1 cellular context compared by ENCODE assay signal in the genomic region with DNA sequence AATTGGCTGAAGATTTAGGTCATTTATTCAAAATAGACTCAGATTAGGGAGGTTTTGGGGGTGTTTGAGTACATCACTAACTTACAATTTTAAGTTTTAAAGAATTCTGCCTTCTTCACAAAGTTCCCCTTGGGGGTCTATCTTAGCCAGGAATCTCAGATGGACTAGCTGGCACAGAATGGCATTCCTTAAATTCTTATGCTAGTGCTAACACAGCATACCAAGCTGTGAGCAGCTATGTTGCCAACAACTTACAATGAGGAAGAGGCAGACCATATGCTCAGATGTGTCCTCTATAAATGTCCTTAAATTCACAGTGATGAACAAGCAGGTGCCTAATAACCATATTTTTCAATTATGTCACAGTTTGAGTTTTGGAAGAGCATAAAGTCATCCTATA.
TF ChIP-seq lines count a peak whose summit lies in the region.

No MANE protein-coding gene starts in this region.

TF ChIP-seq in GM23338, 12 proteins besides CTCF, POLR2A, EP300 and RAD21:
- TF ChIP-seq, protein P1, sequence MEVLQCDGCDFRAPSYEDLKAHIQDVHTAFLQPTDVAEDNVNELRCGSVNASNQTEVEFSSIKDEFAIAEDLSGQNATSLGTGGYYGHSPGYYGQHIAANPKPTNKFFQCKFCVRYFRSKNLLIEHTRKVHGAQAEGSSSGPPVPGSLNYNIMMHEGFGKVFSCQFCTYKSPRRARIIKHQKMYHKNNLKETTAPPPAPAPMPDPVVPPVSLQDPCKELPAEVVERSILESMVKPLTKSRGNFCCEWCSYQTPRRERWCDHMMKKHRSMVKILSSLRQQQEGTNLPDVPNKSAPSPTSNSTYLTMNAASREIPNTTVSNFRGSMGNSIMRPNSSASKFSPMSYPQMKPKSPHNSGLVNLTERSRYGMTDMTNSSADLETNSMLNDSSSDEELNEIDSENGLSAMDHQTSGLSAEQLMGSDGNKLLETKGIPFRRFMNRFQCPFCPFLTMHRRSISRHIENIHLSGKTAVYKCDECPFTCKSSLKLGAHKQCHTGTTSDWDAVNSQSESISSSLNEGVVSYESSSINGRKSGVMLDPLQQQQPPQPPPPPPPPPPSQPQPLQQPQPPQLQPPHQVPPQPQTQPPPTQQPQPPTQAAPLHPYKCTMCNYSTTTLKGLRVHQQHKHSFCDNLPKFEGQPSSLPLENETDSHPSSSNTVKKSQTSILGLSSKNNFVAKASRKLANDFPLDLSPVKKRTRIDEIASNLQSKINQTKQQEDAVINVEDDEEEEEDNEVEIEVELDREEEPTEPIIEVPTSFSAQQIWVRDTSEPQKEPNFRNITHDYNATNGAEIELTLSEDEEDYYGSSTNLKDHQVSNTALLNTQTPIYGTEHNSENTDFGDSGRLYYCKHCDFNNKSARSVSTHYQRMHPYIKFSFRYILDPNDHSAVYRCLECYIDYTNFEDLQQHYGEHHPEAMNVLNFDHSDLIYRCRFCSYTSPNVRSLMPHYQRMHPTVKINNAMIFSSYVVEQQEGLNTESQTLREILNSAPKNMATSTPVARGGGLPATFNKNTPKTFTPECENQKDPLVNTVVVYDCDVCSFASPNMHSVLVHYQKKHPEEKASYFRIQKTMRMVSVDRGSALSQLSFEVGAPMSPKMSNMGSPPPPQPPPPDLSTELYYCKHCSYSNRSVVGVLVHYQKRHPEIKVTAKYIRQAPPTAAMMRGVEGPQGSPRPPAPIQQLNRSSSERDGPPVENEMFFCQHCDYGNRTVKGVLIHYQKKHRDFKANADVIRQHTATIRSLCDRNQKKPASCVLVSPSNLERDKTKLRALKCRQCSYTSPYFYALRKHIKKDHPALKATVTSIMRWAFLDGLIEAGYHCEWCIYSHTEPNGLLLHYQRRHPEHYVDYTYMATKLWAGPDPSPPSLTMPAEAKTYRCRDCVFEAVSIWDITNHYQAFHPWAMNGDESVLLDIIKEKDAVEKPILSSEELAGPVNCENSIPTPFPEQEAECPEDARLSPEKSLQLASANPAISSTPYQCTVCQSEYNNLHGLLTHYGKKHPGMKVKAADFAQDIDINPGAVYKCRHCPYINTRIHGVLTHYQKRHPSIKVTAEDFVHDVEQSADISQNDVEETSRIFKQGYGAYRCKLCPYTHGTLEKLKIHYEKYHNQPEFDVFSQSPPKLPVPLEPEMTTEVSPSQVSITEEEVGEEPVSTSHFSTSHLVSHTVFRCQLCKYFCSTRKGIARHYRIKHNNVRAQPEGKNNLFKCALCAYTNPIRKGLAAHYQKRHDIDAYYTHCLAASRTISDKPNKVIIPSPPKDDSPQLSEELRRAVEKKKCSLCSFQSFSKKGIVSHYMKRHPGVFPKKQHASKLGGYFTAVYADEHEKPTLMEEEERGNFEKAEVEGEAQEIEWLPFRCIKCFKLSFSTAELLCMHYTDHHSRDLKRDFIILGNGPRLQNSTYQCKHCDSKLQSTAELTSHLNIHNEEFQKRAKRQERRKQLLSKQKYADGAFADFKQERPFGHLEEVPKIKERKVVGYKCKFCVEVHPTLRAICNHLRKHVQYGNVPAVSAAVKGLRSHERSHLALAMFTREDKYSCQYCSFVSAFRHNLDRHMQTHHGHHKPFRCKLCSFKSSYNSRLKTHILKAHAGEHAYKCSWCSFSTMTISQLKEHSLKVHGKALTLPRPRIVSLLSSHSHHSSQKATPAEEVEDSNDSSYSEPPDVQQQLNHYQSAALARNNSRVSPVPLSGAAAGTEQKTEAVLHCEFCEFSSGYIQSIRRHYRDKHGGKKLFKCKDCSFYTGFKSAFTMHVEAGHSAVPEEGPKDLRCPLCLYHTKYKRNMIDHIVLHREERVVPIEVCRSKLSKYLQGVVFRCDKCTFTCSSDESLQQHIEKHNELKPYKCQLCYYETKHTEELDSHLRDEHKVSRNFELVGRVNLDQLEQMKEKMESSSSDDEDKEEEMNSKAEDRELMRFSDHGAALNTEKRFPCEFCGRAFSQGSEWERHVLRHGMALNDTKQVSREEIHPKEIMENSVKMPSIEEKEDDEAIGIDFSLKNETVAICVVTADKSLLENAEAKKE (CRISPR knock-in tag; IDR thresholded peaks at IDR 0.05), result 0 out of 2 replicates have a peak, but pooled peaks have one; percentile 4
- no peak for TF ChIP-seq NANOG (IDR thresholded peaks at IDR 0.05; ENCODE audit: borderline replicate concordance)
